In the genomic region with DNA sequence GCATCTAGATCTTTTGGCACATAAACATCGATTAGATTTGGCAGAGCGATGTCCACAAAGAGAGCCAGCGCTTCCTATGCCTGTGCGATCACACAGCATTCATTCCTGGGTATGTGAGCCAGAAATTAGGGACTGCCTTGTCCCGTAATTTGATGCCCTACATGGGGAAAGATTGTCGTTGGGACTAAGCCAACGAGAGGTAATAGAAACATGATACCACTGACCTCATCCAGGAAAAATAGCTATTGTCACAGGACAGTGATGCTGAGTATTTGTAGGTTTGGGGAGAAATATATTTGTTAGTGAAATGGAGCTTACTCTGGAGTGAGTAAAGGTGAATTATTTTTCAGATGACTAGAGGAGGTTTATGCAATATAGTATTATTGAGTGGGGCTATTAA, we compare ENCODE assay signal across 21 cellular contexts.
DNase-seq lines count a peak whose midpoint lies in the region; ATAC-seq and TF ChIP-seq lines count a peak whose summit lies in the region.
"Had no signal": no experiment of that assay in that cellular context is flagged by ENCODE, and none has a peak within 500 bp of the region (broad histone marks: within the 10 kb centered on the region; RNA-seq: fewer than 3 reads in every experiment).

No MANE protein-coding gene starts in this region.

- H3K4me1 Mint-ChIP-seq in nephron: peaks cover 25% of the 10 kb centered on the region
- H3K4me1 Mint-ChIP-seq in endodermal cell: no peaks in the 10 kb centered on the region
- no peaks in the 10 kb centered on the region for H3K4me1 Mint-ChIP-seq in activated naive CD8-positive, alpha-beta T cell treated with anti-CD3 and anti-CD28 coated beads for 36 hours

- H3K4me3 ChIP-seq in H7 (ENCODE audit: insufficient read depth, low read depth, low read length) (no peak overlapping the region), RWPE2 (ENCODE audit: severe bottlenecking) (no peak overlapping the region), endodermal cell (ENCODE audit: low read length) (no peak overlapping the region)
- H3K4me3 ChIP-seq: body of pancreas, gastroesophageal sphincter, GM12878, K562, left ventricle myocardium inferior had no signal

- no peak for TF ChIP-seq CTCF in RWPE2 (IDR thresholded peaks at IDR 0.05; ENCODE audit: poor library complexity, severe bottlenecking)
- no peak for TF ChIP-seq CTCF in nephron (IDR thresholded peaks at IDR 0.05; ENCODE audit: unreplicated experiment in 3 of 3)
- TF ChIP-seq CTCF in endodermal cell (conservative IDR thresholded peaks at IDR 0.05): no peak

- H3K36me3 Mint-ChIP-seq in nephron (ENCODE audit: low read depth) (no peaks in the 10 kb centered on the region), endodermal cell (ENCODE audit: low read depth) (no peaks in the 10 kb centered on the region)
- no peaks in the 10 kb centered on the region for H3K36me3 Mint-ChIP-seq in activated naive CD8-positive, alpha-beta T cell treated with anti-CD3 and anti-CD28 coated beads for 36 hours
- H3K36me3 Mint-ChIP-seq: activated naive CD4-positive, alpha-beta T cell treated with anti-CD3 and anti-CD28 coated beads, Interleukin-2, amount 10 ng/mL, durations not matched to agents 7 days and 5 days had no signal

- H3K9me3 ChIP-seq in RWPE2 (ENCODE audit: severe bottlenecking) (no peaks in the 10 kb centered on the region), endodermal cell (ENCODE audit: control insufficient read depth, low read length) (no peaks in the 10 kb centered on the region)
- H3K9me3 ChIP-seq: body of pancreas, gastroesophageal sphincter, left ventricle myocardium inferior had no signal

- H3K36me3 ChIP-seq in H7 (replicated peaks; ENCODE audit: control insufficient read depth, insufficient read depth, low read length) (no peaks in the 10 kb centered on the region), RWPE2 (ENCODE audit: low read depth) (no peaks in the 10 kb centered on the region), endodermal cell (ENCODE audit: control insufficient read depth, insufficient read depth, low read length) (no peaks in the 10 kb centered on the region)
- H3K36me3 ChIP-seq: gastroesophageal sphincter, left ventricle myocardium inferior had no signal

- WGBS in endodermal cell (ENCODE audit: insufficient coverage in 1 of 2, insufficient read length in 1 of 2), 2 experiments: 70 to 78% methylated on average over 7 of the region's 7 CpGs

- no peak overlapping the region for H3K27ac ChIP-seq in RWPE2 (ENCODE audit: poor library complexity, severe bottlenecking)
- no peak overlapping the region for H3K27ac ChIP-seq in endodermal cell (ENCODE audit: low read depth, low read length)
- H3K27ac ChIP-seq: body of pancreas, gastroesophageal sphincter, left ventricle myocardium inferior had no signal

- no peak overlapping the region for H3K9ac ChIP-seq in endodermal cell (ENCODE audit: extremely low read depth, low read length, poor library complexity, severe bottlenecking)

- H3K27me3 ChIP-seq in H7 (ENCODE audit: control insufficient read depth, insufficient read depth, low read length) (no peaks in the 10 kb centered on the region), RWPE2 (ENCODE audit: insufficient read depth, poor library complexity, severe bottlenecking) (no peaks in the 10 kb centered on the region), endodermal cell (ENCODE audit: control insufficient read depth, insufficient read depth, low read length, poor library complexity, severe bottlenecking) (no peaks in the 10 kb centered on the region)
- H3K27me3 ChIP-seq: body of pancreas, gastroesophageal sphincter had no signal

- H3K9me3 Mint-ChIP-seq in nephron (no peaks in the 10 kb centered on the region), endodermal cell (no peaks in the 10 kb centered on the region)
- no peaks in the 10 kb centered on the region for H3K9me3 Mint-ChIP-seq in activated naive CD8-positive, alpha-beta T cell treated with anti-CD3 and anti-CD28 coated beads for 36 hours
- H3K9me3 Mint-ChIP-seq: activated naive CD4-positive, alpha-beta T cell treated with anti-CD3 and anti-CD28 coated beads, Interleukin-2, amount 10 ng/mL, durations not matched to agents 7 days and 5 days had no signal

- H3K4me3 Mint-ChIP-seq in nephron: no peak overlapping the region
- no peak overlapping the region for H3K4me3 Mint-ChIP-seq in endodermal cell
- no peak overlapping the region for H3K4me3 Mint-ChIP-seq in activated naive CD8-positive, alpha-beta T cell treated with anti-CD3 and anti-CD28 coated beads for 36 hours
- H3K4me3 Mint-ChIP-seq: activated naive CD4-positive, alpha-beta T cell treated with anti-CD3 and anti-CD28 coated beads, Interleukin-2, amount 10 ng/mL, durations not matched to agents 7 days and 5 days had no signal

- H3K27me3 Mint-ChIP-seq in nephron (ENCODE audit: low read depth) (no peaks in the 10 kb centered on the region), endodermal cell (ENCODE audit: insufficient read depth) (no peaks in the 10 kb centered on the region)
- no peaks in the 10 kb centered on the region for H3K27me3 Mint-ChIP-seq in activated naive CD8-positive, alpha-beta T cell treated with anti-CD3 and anti-CD28 coated beads for 36 hours
- H3K27me3 Mint-ChIP-seq: activated naive CD4-positive, alpha-beta T cell treated with anti-CD3 and anti-CD28 coated beads, Interleukin-2, amount 10 ng/mL, durations not matched to agents 7 days and 5 days had no signal

- DNase-seq in H7 (peak; percentile 10), NCI-H2029 (lab: John Stamatoyannopoulos, UW) (peak; percentile 90), RWPE2 (ENCODE audit: low spot score) (no peak), endodermal cell (no peak)
- DNase-seq in activated naive CD8-positive, alpha-beta T cell treated with anti-CD3 and anti-CD28 coated beads for 36 hours: no peak
- DNase-seq: activated CD4-positive, alpha-beta T cell treated with anti-CD3 and anti-CD28 coated beads, Interleukin-2, amount 50 U/mL, for 48 hours; activated naive CD4-positive, alpha-beta T cell treated with anti-CD3 and anti-CD28 coated beads, Interleukin-2, amount 10 ng/mL, durations not matched to agents 7 days and 5 days; activated T-cell treated with anti-CD3 and anti-CD28 coated beads, Interleukin-2, amount 50 U/mL, for 1 hour; body of pancreas; COR-L47; cortex of kidney; left ventricle myocardium inferior; NCI-H1048; NCI-H526 treated with DMSO at 0.1 percent for 48 hours; stimulated activated CD4-positive, alpha-beta T cell treated with anti-CD3 and anti-CD28 coated beads, Interleukin-2, amount 100 ng/mL, for 48 hours; substantia nigra had no signal

- H3K4me1 ChIP-seq in RWPE2 (ENCODE audit: insufficient read depth, poor library complexity, severe bottlenecking) (no peaks in the 10 kb centered on the region), endodermal cell (ENCODE audit: control insufficient read depth, insufficient read depth, low read length) (no peaks in the 10 kb centered on the region)
- H3K4me1 ChIP-seq: body of pancreas, gastroesophageal sphincter had no signal

- ATAC-seq in RWPE2 (ENCODE audit: low read depth) (peak; percentile 55), HG03159 (IDR thresholded peaks at IDR 0.05; ENCODE audit: unreplicated experiment) (no peak)
- ATAC-seq: body of pancreas, gastroesophageal sphincter, GM12878, K562 had no signal

- H3K27ac Mint-ChIP-seq in nephron (peak overlapping the region; percentile 23 to 59 (median 58)), endodermal cell (no peak overlapping the region)
- no peak overlapping the region for H3K27ac Mint-ChIP-seq in activated naive CD8-positive, alpha-beta T cell treated with anti-CD3 and anti-CD28 coated beads for 36 hours
- H3K27ac Mint-ChIP-seq: activated naive CD4-positive, alpha-beta T cell treated with anti-CD3 and anti-CD28 coated beads, Interleukin-2, amount 10 ng/mL, durations not matched to agents 7 days and 5 days had no signal

Comparison
In these comparisons a context has a peak if more than half of its experiments do, and no peak if none do; other contexts are left out.
1. DNase-seq: peak in H7 (single experiment) and NCI-H2029 (single experiment); none in RWPE2 (single experiment), endodermal cell (single experiment) and activated naive CD8-positive, alpha-beta T cell treated with anti-CD3 and anti-CD28 coated beads for 36 hours (single experiment).
2. H3K27ac Mint-ChIP-seq: peak in nephron (3 of 3); none in endodermal cell (single experiment) and activated naive CD8-positive, alpha-beta T cell treated with anti-CD3 and anti-CD28 coated beads for 36 hours (single experiment).